In genomic region chr5:1886634-1887399, GRCh38 we compare ENCODE assay signal across 17 cellular contexts.
DNase-seq lines count a peak whose midpoint lies in the region; ATAC-seq and TF ChIP-seq lines count a peak whose summit lies in the region.
"Had no signal": no experiment of that assay in that cellular context is flagged by ENCODE, and none has a peak within 500 bp of the region (broad histone marks: within the 10 kb centered on the region; RNA-seq: fewer than 3 reads in every experiment).

No MANE protein-coding gene starts in this region.

- peak overlapping the region; percentile 56 for H3K4me3 ChIP-seq in HUES6 (ENCODE audit: low read depth, low read length)
- peak overlapping the region; percentile 36 for H3K4me3 ChIP-seq in coronary artery
- peak overlapping the region; percentile 45 for H3K4me3 ChIP-seq in iPS-11a (ENCODE audit: low read depth, low read length)
- peak overlapping the region; percentile 24 to 59 (median 39) for H3K4me3 ChIP-seq in skin epidermis
- no peak overlapping the region for H3K4me3 ChIP-seq in tibial artery
- H3K4me3 ChIP-seq: BLaER1 had no signal

- H3K27me3 ChIP-seq in HUES6 (ENCODE audit: control insufficient read depth, insufficient read depth, low read length) (peaks cover 97% of the 10 kb centered on the region), tibial artery (peaks cover 0 to 94% of the 10 kb centered on the region in 2 donors)

- H3K9ac ChIP-seq in HUES6 (ENCODE audit: low read length), result no peak overlapping the region
- H3K9ac ChIP-seq: BLaER1 had no signal

- no peak for ATAC-seq in HG02678 (IDR thresholded peaks at IDR 0.05; ENCODE audit: unreplicated experiment)
- ATAC-seq: activated T-cell treated with anti-CD3 and anti-CD28 coated beads, Interleukin-2, amount 50 U/mL, for 4 hours had no signal

- H3K4me1 ChIP-seq in HUES6 (ENCODE audit: control insufficient read depth, insufficient read depth, low read length) (peaks cover 40% of the 10 kb centered on the region), tibial artery (peaks cover 0 to 48% (median 28%) of the 10 kb centered on the region in 4 donors)

- intact Hi-C loops in tibial artery (cut with DNase I; ENCODE audit: low total_unique reads), result no loop called here

- DNase-seq in coronary artery (ENCODE audit: low spot score), result no peak
- no peak for DNase-seq in tibial artery
- DNase-seq in DMS53 treated with DMSO at 0.1 percent for 48 hours (lab: John Stamatoyannopoulos, UW; ENCODE audit: unreplicated experiment), result no peak
- DNase-seq: activated CD4-positive, alpha-beta T cell treated with anti-CD3 and anti-CD28 coated beads, Interleukin-2, amount 50 U/mL, for 1 hour; activated T-cell treated with anti-CD3 and anti-CD28 coated beads, Interleukin-2, amount 50 U/mL, for 4 hours; erythroblast; hypothalamus; NCI-H2029; occipital lobe; SHP77; stimulated activated CD4-positive, alpha-beta T cell treated with anti-CD3 and anti-CD28 coated beads, Interleukin-12 subunit alpha, Interleukin-12 subunit beta, amount 100 ng/mL, for 4 hours; substantia nigra had no signal

- TF ChIP-seq CTCF in coronary artery (IDR thresholded peaks at IDR 0.05) (no peak), tibial artery (IDR thresholded peaks at IDR 0.05) (no peak)

- no peaks in the 10 kb centered on the region for H3K9me3 ChIP-seq in HUES6 (ENCODE audit: control insufficient read depth, insufficient read depth, low read depth, low read length)
- no peaks in the 10 kb centered on the region for H3K9me3 ChIP-seq in tibial artery

- H3K36me3 ChIP-seq in HUES6 (ENCODE audit: control insufficient read depth, insufficient read depth, low read length) (no peaks in the 10 kb centered on the region), tibial artery (no peaks in the 10 kb centered on the region)
- H3K36me3 ChIP-seq: BLaER1 had no signal

- H3K27ac ChIP-seq in HUES6 (ENCODE audit: low read depth, low read length) (no peak overlapping the region), coronary artery (no peak overlapping the region), skin epidermis (peak overlapping the region; percentile 31 to 91 (median 79)), tibial artery (no peak overlapping the region)
- H3K27ac ChIP-seq: BLaER1 had no signal

Comparison
In these comparisons a context has a peak if more than half of its experiments do, and no peak if none do; other contexts are left out.
1. H3K27ac ChIP-seq: peak in skin epidermis (21 of 21); none in HUES6 (single experiment), coronary artery (0 of 2) and tibial artery (0 of 2).
2. H3K4me3 ChIP-seq: peak in HUES6 (single experiment), coronary artery (single experiment), iPS-11a (single experiment) and skin epidermis (7 of 7); none in tibial artery (0 of 2).